In genomic region chr4:61245321-61245720, GRCh38 we compare ENCODE assay signal across 21 cellular contexts. TPM values are rescaled to one million over a fixed set of nuclear protein-coding genes. Genes with fewer than 3 reads are reported as not detected.
DNase-seq lines count a peak whose midpoint lies in the region; ATAC-seq and TF ChIP-seq lines count a peak whose summit lies in the region.
"Had no signal": no experiment of that assay in that cellular context is flagged by ENCODE, and none has a peak within 500 bp of the region (broad histone marks: within the 10 kb centered on the region; RNA-seq: fewer than 3 reads in every experiment).

No MANE protein-coding gene starts in this region.

- H3K4me3 ChIP-seq in left ventricle myocardium inferior (no peak overlapping the region), heart left ventricle (no peak overlapping the region)
- H3K4me3 ChIP-seq: GM12878, GM23248 had no signal

- no peaks in the 10 kb centered on the region for H3K9me3 Mint-ChIP-seq in neural crest cell
- H3K9me3 Mint-ChIP-seq in type B pancreatic cell = no peaks in the 10 kb centered on the region
- peaks cover 2% of the 10 kb centered on the region for H3K9me3 Mint-ChIP-seq in activated naive CD8-positive, alpha-beta T cell treated with anti-CD3 and anti-CD28 coated beads, Interleukin-2, amount 50 U/mL, for 24 hours

- H3K9me3 ChIP-seq in left ventricle myocardium inferior (replicated peaks) (no peaks in the 10 kb centered on the region), heart left ventricle (no peaks in the 10 kb centered on the region)

- H3K27me3 ChIP-seq in left ventricle myocardium inferior (ENCODE audit: low read depth) = no peaks in the 10 kb centered on the region
- no peaks in the 10 kb centered on the region for H3K27me3 ChIP-seq in heart left ventricle

- no peaks in the 10 kb centered on the region for H3K36me3 Mint-ChIP-seq in neural crest cell (ENCODE audit: low read depth)
- H3K36me3 Mint-ChIP-seq in type B pancreatic cell = no peaks in the 10 kb centered on the region
- H3K36me3 Mint-ChIP-seq in activated naive CD8-positive, alpha-beta T cell treated with anti-CD3 and anti-CD28 coated beads, Interleukin-2, amount 50 U/mL, for 24 hours (ENCODE audit: low read depth) = no peaks in the 10 kb centered on the region

- intact Hi-C loops in left ventricle myocardium inferior (cut with micrococcal nuclease) = no loop called here
- intact Hi-C loops in heart left ventricle (cut with DNase I) = no loop called here

- peak overlapping the region; percentile 31 for H3K27ac ChIP-seq in left ventricle myocardium inferior (replicated peaks)
- peak overlapping the region in 1 of 12 donors; percentile 5 for H3K27ac ChIP-seq in heart left ventricle
- H3K27ac ChIP-seq: GM23248 had no signal

- no peak for ATAC-seq in heart left ventricle
- no peak for ATAC-seq in activated naive CD8-positive, alpha-beta T cell treated with anti-CD3 and anti-CD28 coated beads, Interleukin-2, amount 50 U/mL, for 24 hours
- ATAC-seq in HG03442 (IDR thresholded peaks at IDR 0.05; ENCODE audit: unreplicated experiment) = no peak
- ATAC-seq: GM12878 had no signal

- H3K4me3 Mint-ChIP-seq in neural crest cell (no peak overlapping the region), type B pancreatic cell (peak overlapping the region; percentile 12)
- H3K4me3 Mint-ChIP-seq in activated naive CD8-positive, alpha-beta T cell treated with anti-CD3 and anti-CD28 coated beads, Interleukin-2, amount 50 U/mL, for 24 hours = no peak overlapping the region
- H3K4me3 Mint-ChIP-seq: CD4-positive, alpha-beta T cell had no signal

- no peak for DNase-seq in left ventricle myocardium inferior
- DNase-seq in heart left ventricle = no peak
- DNase-seq in globus pallidus (ENCODE audit: low spot score) = peak; percentile 80
- no peak for DNase-seq in neural crest cell (ENCODE audit: low read depth, low spot score)
- DNase-seq in type B pancreatic cell (ENCODE audit: extremely low spot score, unreplicated experiment) = no peak
- DNase-seq in activated naive CD8-positive, alpha-beta T cell treated with anti-CD3 and anti-CD28 coated beads, Interleukin-2, amount 50 U/mL, for 24 hours = no peak
- DNase-seq in islet precursor cell = no peak
- DNase-seq: Calu3; CD4-positive, alpha-beta T cell; GM23248; HCEC 1CT; KG1; NCI-H1105 treated with DMSO at 0.1 percent for 48 hours; NCI-H1694 treated with DMSO at 0.1 percent for 48 hours; NCI-H226; NCI-H524 treated with DMSO at 0.1 percent for 48 hours; NK-92 treated with Interleukin-12 subunit alpha and Interleukin-12 subunit beta, amount 100 ng/mL, for 24 hours; Right ventricle myocardium superior had no signal

- H3K27me3 Mint-ChIP-seq in neural crest cell (ENCODE audit: low read depth) = no peaks in the 10 kb centered on the region
- no peaks in the 10 kb centered on the region for H3K27me3 Mint-ChIP-seq in type B pancreatic cell
- H3K27me3 Mint-ChIP-seq in activated naive CD8-positive, alpha-beta T cell treated with anti-CD3 and anti-CD28 coated beads, Interleukin-2, amount 50 U/mL, for 24 hours = no peaks in the 10 kb centered on the region
- H3K27me3 Mint-ChIP-seq: CD4-positive, alpha-beta T cell had no signal

- H3K4me1 ChIP-seq in left ventricle myocardium inferior = peaks cover 3% of the 10 kb centered on the region
- H3K4me1 ChIP-seq in heart left ventricle = peaks cover 0 to 4% (median 0%) of the 10 kb centered on the region in 12 donors

- TF ChIP-seq CTCF in left ventricle myocardium inferior (IDR thresholded peaks at IDR 0.05; ENCODE audit: borderline replicate concordance) (no peak), heart left ventricle (IDR thresholded peaks at IDR 0.05) (no peak), neural crest cell (conservative IDR thresholded peaks at IDR 0.05) (no peak), type B pancreatic cell (conservative IDR thresholded peaks at IDR 0.05) (no peak)

- H3K27ac Mint-ChIP-seq in neural crest cell (ENCODE audit: unreplicated experiment) = peak overlapping the region; percentile 24
- no peak overlapping the region for H3K27ac Mint-ChIP-seq in type B pancreatic cell
- H3K27ac Mint-ChIP-seq in activated naive CD8-positive, alpha-beta T cell treated with anti-CD3 and anti-CD28 coated beads, Interleukin-2, amount 50 U/mL, for 24 hours = no peak overlapping the region
- H3K27ac Mint-ChIP-seq: CD4-positive, alpha-beta T cell had no signal

- H3K36me3 ChIP-seq in left ventricle myocardium inferior = no peaks in the 10 kb centered on the region
- no peaks in the 10 kb centered on the region for H3K36me3 ChIP-seq in heart left ventricle

- no peak for TF ChIP-seq POLR2A in heart left ventricle (IDR thresholded peaks at IDR 0.05)

- H3K4me1 Mint-ChIP-seq in neural crest cell (peaks cover 21% of the 10 kb centered on the region), type B pancreatic cell (ENCODE audit: unreplicated experiment) (peaks cover 26% of the 10 kb centered on the region)
- no peaks in the 10 kb centered on the region for H3K4me1 Mint-ChIP-seq in activated naive CD8-positive, alpha-beta T cell treated with anti-CD3 and anti-CD28 coated beads, Interleukin-2, amount 50 U/mL, for 24 hours

- WGBS in heart left ventricle, 4 donors = 52 to 70% (median 64%) methylated on average over 3 of the region's 3 CpGs

RNA-seq across cellular contexts. Expression of gene ADGRL3, which starts 45.2 kb away (rescaled TPM):
- total RNA-seq in left ventricle myocardium inferior (6.1 TPM), heart left ventricle (10 to 100 TPM in 5 of 9 donors, 1 to 10 TPM in 4; 3.4 to 24.4 (median 11.9) TPM), neural crest cell (32.9 and 34.5 TPM in 2 replicates), type B pancreatic cell (ENCODE audit: low replicate concordance) (11.3 and 53.5 TPM in 2 replicates)
- 1 to 10 TPM in 1 of 2 donors, under 1 TPM in 1; 0.84 to 1.8 TPM for polyA plus RNA-seq in heart left ventricle
- total RNA-seq: CD4-positive, alpha-beta T cell; GM12878; GM23248; OCI-LY7 had no signal
- polyA plus RNA-seq: GM23248 had no signal
